ENCODE assay signal across 10 cellular contexts in the genomic region with DNA sequence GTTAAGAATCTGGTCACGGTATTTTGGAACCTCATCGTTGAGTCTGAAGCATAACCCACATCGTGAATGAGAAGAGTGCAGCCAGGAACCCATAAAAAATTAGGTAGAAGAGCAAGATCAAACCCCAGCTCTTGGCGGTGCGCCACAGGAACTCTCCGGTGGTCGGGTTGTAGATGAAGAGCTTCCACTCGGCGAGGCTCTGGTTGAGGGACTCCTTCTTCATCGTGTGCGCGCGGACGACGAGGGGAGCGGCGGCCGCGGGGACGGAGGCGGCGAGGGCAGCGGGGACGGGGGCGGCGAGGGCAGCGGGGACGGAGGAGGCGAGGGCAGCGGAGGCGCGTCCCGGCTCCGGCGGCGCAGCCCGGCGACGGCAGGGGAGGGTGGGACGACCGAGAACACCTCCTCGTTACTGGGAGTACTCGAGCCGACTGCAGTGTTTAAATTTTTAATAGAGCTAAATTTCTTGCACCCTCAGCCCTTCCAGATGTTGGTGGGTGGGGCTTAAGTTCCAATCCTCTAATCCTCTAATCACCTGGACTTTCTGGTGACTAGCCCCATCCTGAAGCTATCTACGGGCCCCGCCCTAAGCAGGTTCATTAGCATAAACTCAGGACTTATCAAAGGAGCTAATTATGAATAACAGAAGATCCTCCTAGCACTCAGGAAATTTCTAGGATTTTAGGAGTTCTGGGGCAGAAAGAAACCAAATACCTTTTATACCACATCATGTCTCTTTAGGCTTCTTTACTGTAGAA. TPM values are rescaled to one million over a fixed set of nuclear protein-coding genes. Genes with fewer than 3 reads are reported as not detected.
DNase-seq lines count a peak whose midpoint lies in the region; ATAC-seq and TF ChIP-seq lines count a peak whose summit lies in the region.
"Had no signal": no experiment of that assay in that cellular context is flagged by ENCODE, and none has a peak within 500 bp of the region (broad histone marks: within the 10 kb centered on the region; RNA-seq: fewer than 3 reads in every experiment).

No MANE protein-coding gene starts in this region.

- peaks cover 6% of the 10 kb centered on the region for H3K4me1 Mint-ChIP-seq in activated CD4-positive, alpha-beta memory T cell treated with anti-CD3 and anti-CD28 coated beads for 36 hours (ENCODE audit: low read depth)

- peak overlapping the region; percentile 72 for H3K4me3 Mint-ChIP-seq in activated CD4-positive, alpha-beta memory T cell treated with anti-CD3 and anti-CD28 coated beads for 36 hours

- peaks cover 0 to 37% (median 0%) of the 10 kb centered on the region in 4 donors for H3K27me3 ChIP-seq in esophagus muscularis mucosa
- no peaks in the 10 kb centered on the region for H3K27me3 ChIP-seq in ovary

- no peak overlapping the region for H3K27ac Mint-ChIP-seq in activated CD4-positive, alpha-beta memory T cell treated with anti-CD3 and anti-CD28 coated beads for 36 hours

- 5% methylated on average over 10 of the region's 46 CpGs for WGBS in esophagus muscularis mucosa
- WGBS in ovary, 3 donors, result 1 to 2% (median 1%) methylated on average over 46 of the region's 46 CpGs

- H3K4me3 ChIP-seq in esophagus muscularis mucosa (peak overlapping the region; percentile 40 to 59 (median 43)), ovary (peak overlapping the region; percentile 23)
- H3K4me3 ChIP-seq: BLaER1 treated with 17β-estradiol and CSF1 and Interleukin-3, amounts not matched to agents 10 nM and 100 nM had no signal

- no peak for ATAC-seq in GM21528 (IDR thresholded peaks at IDR 0.05; ENCODE audit: low FRiP score, unreplicated experiment)

- POLR2A ChIA-PET in activated CD4-positive, alpha-beta memory T cell treated with anti-CD3 and anti-CD28 coated beads for 36 hours (lab: Charles Lee), result no interaction called here

- DNase-seq in NCI-H2029 (lab: John Stamatoyannopoulos, UW), result peak; percentile 0
- DNase-seq in NCI-H2029 treated with DMSO at 0.1 percent for 48 hours (lab: John Stamatoyannopoulos, UW), result no peak
- DNase-seq in activated CD4-positive, alpha-beta memory T cell treated with anti-CD3 and anti-CD28 coated beads for 36 hours, result peak; percentile 25
- DNase-seq in esophagus muscularis mucosa (ENCODE audit: extremely low spot score), result no peak
- DNase-seq in ovary, result no peak
- no peak for DNase-seq in NCI-H526 treated with DMSO at 0.1 percent for 48 hours (lab: John Stamatoyannopoulos, UW)
- DNase-seq in NCI-H2081 treated with DMSO at 0.1 percent for 48 hours (lab: John Stamatoyannopoulos, UW), result no peak

- CTCF ChIA-PET in activated CD4-positive, alpha-beta memory T cell treated with anti-CD3 and anti-CD28 coated beads for 36 hours (lab: Charles Lee), result no interaction called here

- TF ChIP-seq CTCF in esophagus muscularis mucosa (IDR thresholded peaks at IDR 0.05) (no peak), ovary (IDR thresholded peaks at IDR 0.05) (no peak)

- peaks cover 26% of the 10 kb centered on the region for H3K27me3 Mint-ChIP-seq in activated CD4-positive, alpha-beta memory T cell treated with anti-CD3 and anti-CD28 coated beads for 36 hours

- no peaks in the 10 kb centered on the region for H3K9me3 Mint-ChIP-seq in activated CD4-positive, alpha-beta memory T cell treated with anti-CD3 and anti-CD28 coated beads for 36 hours

- H3K9me3 ChIP-seq in esophagus muscularis mucosa (no peaks in the 10 kb centered on the region), ovary (no peaks in the 10 kb centered on the region)

- TF ChIP-seq POLR2A in esophagus muscularis mucosa (IDR thresholded peaks at IDR 0.05; ENCODE audit: low read depth), result no peak
- no peak for TF ChIP-seq POLR2A in ovary (IDR thresholded peaks at IDR 0.05)

- H3K36me3 ChIP-seq in esophagus muscularis mucosa (no peaks in the 10 kb centered on the region), ovary (no peaks in the 10 kb centered on the region)
- H3K36me3 ChIP-seq: BLaER1 treated with 17β-estradiol and CSF1 and Interleukin-3, amounts not matched to agents 10 nM and 100 nM had no signal

- no peaks in the 10 kb centered on the region for H3K36me3 Mint-ChIP-seq in activated CD4-positive, alpha-beta memory T cell treated with anti-CD3 and anti-CD28 coated beads for 36 hours

- intact Hi-C loops in activated CD4-positive, alpha-beta memory T cell treated with anti-CD3 and anti-CD28 coated beads for 36 hours (cut with micrococcal nuclease), result no loop called here
- intact Hi-C loops in esophagus muscularis mucosa (cut with DNase I), result no loop called here
- intact Hi-C loops in ovary (cut with DNase I), result no loop called here

- H3K4me1 ChIP-seq in esophagus muscularis mucosa (peaks cover 0 to 11% (median 8%) of the 10 kb centered on the region in 4 donors), ovary (ENCODE audit: insufficient read depth) (no peaks in the 10 kb centered on the region)
- H3K4me1 ChIP-seq: BLaER1 treated with 17β-estradiol and CSF1 and Interleukin-3, amounts not matched to agents 10 nM and 100 nM had no signal

- no peak for TF ChIP-seq EP300 in esophagus muscularis mucosa (IDR thresholded peaks at IDR 0.05)
- TF ChIP-seq EP300 in ovary (IDR thresholded peaks at IDR 0.05), result no peak

- H3K27ac ChIP-seq in esophagus muscularis mucosa (replicated peaks in 1 of 4) (no peak overlapping the region), ovary (no peak overlapping the region)
- H3K27ac ChIP-seq: BLaER1 treated with 17β-estradiol and CSF1 and Interleukin-3, amounts not matched to agents 10 nM and 100 nM; VCaP had no signal

RNA-seq across cellular contexts. Expression of a gene that starts 20.4 kb away (rescaled TPM):
- 10 to 100 TPM; 14.4 to 15.7 TPM for total RNA-seq in activated CD4-positive, alpha-beta memory T cell treated with anti-CD3 and anti-CD28 coated beads for 36 hours
- total RNA-seq in esophagus muscularis mucosa, result 10 to 100 TPM; 11.9 to 16.0 (median 13.9) TPM
- 10 to 100 TPM; 14.1 to 18.4 (median 16.7) TPM for total RNA-seq in ovary
- polyA plus RNA-seq in ovary, result 10 to 100 TPM in 1 of 2 donors, 1 to 10 TPM in 1; 8.0 to 15.5 TPM

Comparison
In these comparisons a context has a peak if more than half of its experiments do, and no peak if none do; other contexts are left out.
1. DNase-seq: peak in NCI-H2029 (single experiment) and activated CD4-positive, alpha-beta memory T cell treated with anti-CD3 and anti-CD28 coated beads for 36 hours (single experiment); none in NCI-H2029 treated with DMSO at 0.1 percent for 48 hours (single experiment), esophagus muscularis mucosa (single experiment), ovary (0 of 5), NCI-H526 treated with DMSO at 0.1 percent for 48 hours (single experiment) and NCI-H2081 treated with DMSO at 0.1 percent for 48 hours (single experiment).